In the genomic region with DNA sequence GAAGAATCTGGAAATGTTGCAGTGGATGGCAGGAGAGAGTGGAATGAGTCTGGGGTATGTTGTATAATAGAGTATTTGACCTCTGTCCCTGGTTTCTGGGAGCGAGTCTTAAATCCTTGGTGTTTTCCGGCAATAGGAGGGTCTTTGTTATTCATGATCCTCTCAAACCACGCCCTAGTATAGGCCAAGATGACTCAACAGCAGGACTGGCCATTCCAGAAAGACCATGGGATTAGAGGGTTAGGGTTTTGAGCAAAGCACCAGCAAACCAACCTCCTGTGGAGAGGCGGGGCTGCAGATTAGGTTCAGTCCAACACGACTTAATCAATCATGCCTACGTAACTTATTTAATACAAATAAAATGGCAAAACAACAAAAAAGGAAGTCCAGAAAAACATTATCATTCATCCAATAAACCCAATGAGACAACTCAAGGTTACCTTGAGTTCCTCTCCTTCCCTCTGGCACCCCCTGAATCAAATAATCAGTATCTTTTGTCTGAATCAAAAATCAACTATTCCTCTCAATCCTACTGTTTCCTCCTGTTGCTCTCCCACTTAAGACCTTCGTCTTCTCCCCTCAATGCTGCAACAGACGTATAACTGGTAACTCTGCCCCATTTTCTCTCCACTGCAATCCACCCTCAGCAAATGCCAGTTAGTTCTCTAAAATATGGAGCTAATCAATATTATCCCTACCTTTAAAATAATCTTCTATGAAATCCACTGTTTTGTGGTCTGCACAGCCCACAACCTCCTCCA, we compare ENCODE assay signal across 18 cellular contexts. TPM values are rescaled to one million over a fixed set of nuclear protein-coding genes. Genes with fewer than 3 reads are reported as not detected.
A peak's percentile ranks its signal among the peaks of the same experiment; 100 is the strongest.
DNase-seq lines count a peak whose midpoint lies in the region; ATAC-seq, FAIRE-seq and TF ChIP-seq lines count a peak whose summit lies in the region.
"Had no signal": no experiment of that assay in that cellular context is flagged by ENCODE, and none has a peak within 500 bp of the region (broad histone marks: within the 10 kb centered on the region; RNA-seq: fewer than 3 reads in every experiment).

No MANE protein-coding gene starts in this region.

- H3K4ac ChIP-seq in H1 (replicated peaks; ENCODE audit: insufficient read length, low read depth, low read length): no peak overlapping the region

- FAIRE-seq in H1 (lab: Jason Lieb, UNC): no peak
- FAIRE-seq: G401.6, GM12891 had no signal

- no peak for ATAC-seq in left ventricle myocardium superior

- no peak for TF ChIP-seq EP300 in H1 (IDR thresholded peaks at IDR 0.05; ENCODE audit: borderline replicate concordance in 1 of 2, low read depth in 2 of 2, low read length in 2 of 2)

- H4K20me1 ChIP-seq in H1 (replicated peaks in 1 of 2; ENCODE audit: control insufficient read depth in 1 of 2, insufficient read depth in 2 of 2, low read length in 2 of 2): no peaks in the 10 kb centered on the region

- no peak overlapping the region for H3K18ac ChIP-seq in H1 (ENCODE audit: extremely low read depth, low read length)

- 95% methylated on average over 8 of the region's 8 CpGs; no CpG with 5 or more reads in 1 of the 2 experiments for WGBS in H1 (ENCODE audit: extremely low coverage in 1 of 2, insufficient coverage in 1 of 2, insufficient read length in 1 of 2, insufficient replicate concordance in 2 of 2, low coverage in 1 of 2, low lambda C conversion rate in 2 of 2, missing lambda C conversion rate in 1 of 2), 2 experiments

- H4K8ac ChIP-seq in H1 (ENCODE audit: extremely low read depth, insufficient read depth, low read length): no peak overlapping the region

- no peaks in the 10 kb centered on the region for H3K27me3 ChIP-seq in H1 (replicated peaks in 1 of 4; ENCODE audit: control insufficient read depth in 3 of 4, extremely low read depth in 1 of 4, insufficient read depth in 3 of 4, low read length in 3 of 4)
- H3K27me3 ChIP-seq: BLaER1 treated with 17β-estradiol and CSF1 and Interleukin-3, amounts not matched to agents 10 nM and 100 nM had no signal

- CTCF ChIA-PET in HEK293 (lab: Yijun Ruan, JAX) (interaction anchor here (0.6 to 0.9 kb wide), 5 partner anchors 12 to 80 kb away, joined by 3 to 5 read pairs (median 3); no protein-coding TSS in a partner anchor), H1 (lab: Charles Lee; ENCODE audit: partially characterized antibody) (interaction anchor here (0.6 to 1.4 kb wide), 4 partner anchors 9 to 20 kb away, joined by 3 to 5 read pairs (median 4); no protein-coding TSS in a partner anchor)

- no peak overlapping the region for H3K4me2 ChIP-seq in H1 (ENCODE audit: insufficient read depth in 1 of 2, low read depth in 2 of 2, low read length in 2 of 2)
- H3K4me2 ChIP-seq: BLaER1 treated with 17β-estradiol and CSF1 and Interleukin-3, amounts not matched to agents 10 nM and 100 nM had no signal

- DNase-seq in ELF-1 (ENCODE audit: low read depth, low spot score) (peak; percentile 58), H1 (ENCODE audit: low read depth in 1 of 2, low spot score in 2 of 2) (no peak), left ventricle myocardium superior (no peak)
- no peak for DNase-seq in activated effector memory CD4-positive, alpha-beta T cell treated with Interleukin-2 at 50 U/mL for 16 hours
- DNase-seq in activated CD8-positive, alpha-beta memory T cell treated with anti-CD3 and anti-CD28 coated beads, Interleukin-2, amount 50 U/mL, for 4 hours: no peak
- DNase-seq: CD8-positive, alpha-beta memory T cell; COR-L47; DMS 273 treated with DMSO at 0.1 percent for 48 hours; DMS53; DND-41; EL; GOT3 had no signal

- no peak overlapping the region for H3K9ac ChIP-seq in H1 (replicated peaks in 1 of 4; ENCODE audit: extremely low read depth in 1 of 4, low read depth in 3 of 4, low read length in 3 of 4)
- H3K9ac ChIP-seq: BLaER1 treated with 17β-estradiol and CSF1 and Interleukin-3, amounts not matched to agents 10 nM and 100 nM had no signal

- POLR2A ChIA-PET in HEK293 (lab: Yijun Ruan, JAX): no interaction called here
- POLR2A ChIA-PET in H1 (lab: Charles Lee; ENCODE audit: partially characterized antibody): no interaction called here

- H2BK20ac ChIP-seq in H1 (ENCODE audit: low read length): no peak overlapping the region

- H3K36me3 ChIP-seq in HEK293 (ENCODE audit: control insufficient read depth in 2 of 2, insufficient read depth in 1 of 2, low read length in 2 of 2) (peaks cover 0 to under 1% of the 10 kb centered on the region in 2 experiments; a peak in 2 of 3 replicates), H1 (ENCODE audit: control insufficient read depth in 2 of 4, insufficient read depth in 4 of 4, low read length in 3 of 4) (peaks cover 0 to 5% (median 0%) of the 10 kb centered on the region in 4 experiments; a peak in 3 of 8 replicates)
- H3K36me3 ChIP-seq: HAP-1 had no signal

- H2BK120ac ChIP-seq in H1 (replicated peaks; ENCODE audit: low read depth, low read length): no peak overlapping the region

- peaks cover 0 to 75% of the 10 kb centered on the region in 2 experiments; a peak in 3 of 4 replicates for H3K79me2 ChIP-seq in H1 (ENCODE audit: control insufficient read depth in 1 of 2, insufficient read depth in 2 of 2, low read length in 2 of 2)

- H2BK12ac ChIP-seq in H1 (ENCODE audit: low read depth, low read length): no peak overlapping the region

- no peak for TF ChIP-seq POLR2A in H1 (IDR thresholded peaks at IDR 0.05; ENCODE audit: control extremely low read depth in 1 of 2, low read depth in 2 of 2, low read length in 2 of 2)

- intact Hi-C loops in left ventricle myocardium superior (cut with micrococcal nuclease): no loop called here

- H3K9me3 ChIP-seq in HEK293 (ENCODE audit: control insufficient read depth, insufficient read depth, low read depth, low read length) (no peaks in the 10 kb centered on the region), H1 (ENCODE audit: insufficient read depth in 2 of 2, low read depth in 1 of 2, low read length in 1 of 2) (no peaks in the 10 kb centered on the region; a peak in 1 of 4 replicates)
- H3K9me3 ChIP-seq: HAP-1 had no signal

- no peaks in the 10 kb centered on the region for H3K4me1 ChIP-seq in HEK293 (ENCODE audit: control insufficient read depth, insufficient read depth, low read length)
- H3K4me1 ChIP-seq in H1 (replicated peaks in 1 of 4; ENCODE audit: control insufficient read depth in 3 of 4, insufficient read depth in 4 of 4, low read length in 3 of 4): peaks cover 0 to 10% (median 0%) of the 10 kb centered on the region in 4 experiments; a peak in 2 of 7 replicates

- TF ChIP-seq CTCF in HEK293 (tag by site-specific recombination; IDR thresholded peaks at IDR 0.05) (no peak), H1 (IDR thresholded peaks at IDR 0.05; ENCODE audit: control extremely low read depth in 1 of 3, insufficient read depth in 1 of 3, low read depth in 1 of 3, low read length in 3 of 3) (no peak)

- no peak overlapping the region for H4K5ac ChIP-seq in H1 (ENCODE audit: insufficient read length, low read depth, low read length)

- 0 out of 2 replicates have a peak overlapping the region, but pooled peaks have one; percentile 14 for H2BK5ac ChIP-seq in H1 (ENCODE audit: low read depth, low read length)

- H3K56ac ChIP-seq in H1 (replicated peaks; ENCODE audit: insufficient read length, low read depth, low read length): no peak overlapping the region

- no peak overlapping the region for H2BK15ac ChIP-seq in H1 (ENCODE audit: low read length)

- no peak overlapping the region for H3K23ac ChIP-seq in H1 (ENCODE audit: insufficient read length)

- TF ChIP-seq RAD21 in H1 (IDR thresholded peaks at IDR 0.05 in 1 of 2, conservative IDR thresholded peaks at IDR 0.05 in 1 of 2; ENCODE audit: low read depth in 2 of 2, low read length in 2 of 2): no peak

- H4K91ac ChIP-seq in H1 (replicated peaks; ENCODE audit: insufficient read length, low read length): no peak overlapping the region

- no peak overlapping the region for H2AFZ ChIP-seq in H1 (ENCODE audit: low read length)

- H3K27ac ChIP-seq in HEK293 (ENCODE audit: extremely low read depth, low read depth, low read length): no peak overlapping the region
- no peak overlapping the region for H3K27ac ChIP-seq in H1 (ENCODE audit: low read depth, low read length)
- H3K27ac ChIP-seq: BLaER1 treated with 17β-estradiol and CSF1 and Interleukin-3, amounts not matched to agents 10 nM and 100 nM; HL-60 had no signal

- no peaks in the 10 kb centered on the region for H3K23me2 ChIP-seq in H1 (ENCODE audit: low read depth, low read length)

- H3K4me3 ChIP-seq in HEK293 (ENCODE audit: low read depth, low read length): no peak overlapping the region
- no peak overlapping the region for H3K4me3 ChIP-seq in H1 (ENCODE audit: extremely low read depth in 1 of 4, insufficient read depth in 2 of 4, low read depth in 3 of 4, low read length in 4 of 4)
- H3K4me3 ChIP-seq: BLaER1 treated with 17β-estradiol and CSF1 and Interleukin-3, amounts not matched to agents 10 nM and 100 nM; HAP-1 had no signal

- no peak overlapping the region for H2AK5ac ChIP-seq in H1 (ENCODE audit: low read depth, low read length)

- no peak overlapping the region for H3K14ac ChIP-seq in H1 (ENCODE audit: insufficient read length)

- peaks cover 4% of the 10 kb centered on the region; the same call in 1 of the 2 replicates for H3K79me1 ChIP-seq in H1 (ENCODE audit: low read depth, low read length)

TF ChIP-seq in HEK293, 187 proteins besides CTCF, POLR2A, EP300 and RAD21 (continues in another document):
- TF ChIP-seq ZNF169 (tag by site-specific recombination; IDR thresholded peaks at IDR 0.05): no peak

RNA-seq across cellular contexts. Expression of a gene that starts 15.5 kb away (rescaled TPM):
- 0.48 and 0.75 TPM in 2 replicates for total RNA-seq in H1 (2021; fragmentation: NEBNext Ultra II Directional; extraction: Animal tissue kit (Norgen Biotek cat#: 25700))
- 1.1 TPM in 2 replicates for polyA plus RNA-seq in H1 (2011; rRNA removed)
- polyA plus RNA-seq in H1 (2011; cell fraction: cytosol; rRNA removed): 0.63 TPM
- 1.6 TPM for polyA plus RNA-seq in H1 (2011; cell fraction: nucleus; rRNA removed)
- 0.37 to 0.61 TPM (median 0.52 TPM) in 4 replicates for polyA plus RNA-seq in H1 (2012, experiment 1 of 2)
- 0.45 TPM for polyA plus RNA-seq in H1 (2012, experiment 2 of 2)
- 0.49 TPM for polyA plus RNA-seq in H1 (2013, experiment 1 of 2)
- polyA plus RNA-seq in H1 (2013, experiment 2 of 2): 0.29 TPM
- 1.2 TPM in 1 of 2 replicates, not detected in the other for polyA minus RNA-seq in H1 (2011; rRNA and poly(A)+ RNA removed)
- polyA minus RNA-seq in H1 (2011; cell fraction: cytosol; rRNA and poly(A)+ RNA removed): 1.2 TPM
- polyA minus RNA-seq in H1 (2011; cell fraction: nucleus; rRNA and poly(A)+ RNA removed): 8.5 TPM
- total RNA-seq in left ventricle myocardium superior: not detected

RNA-seq across cellular contexts. Expression of a gene that starts 51.5 kb away (rescaled TPM):
- total RNA-seq in H1 (2021; fragmentation: NEBNext Ultra II Directional; extraction: Animal tissue kit (Norgen Biotek cat#: 25700)): 44.2 and 44.4 TPM in 2 replicates
- polyA plus RNA-seq in H1 (2011; rRNA removed): 23.2 and 25.5 TPM in 2 replicates
- polyA plus RNA-seq in H1 (2011; cell fraction: cytosol; rRNA removed): 28.3 TPM
- 27.7 TPM for polyA plus RNA-seq in H1 (2011; cell fraction: nucleus; rRNA removed)
- polyA plus RNA-seq in H1 (2012, experiment 1 of 2): 30.1 to 41.3 TPM (median 33.8 TPM) in 4 replicates
- 2.3 TPM for polyA plus RNA-seq in H1 (2012, experiment 2 of 2)
- 26.5 TPM for polyA plus RNA-seq in H1 (2013, experiment 1 of 2)
- polyA plus RNA-seq in H1 (2013, experiment 2 of 2): 25.7 TPM
- 78.4 and 86.5 TPM in 2 replicates for polyA minus RNA-seq in H1 (2011; rRNA and poly(A)+ RNA removed)
- polyA minus RNA-seq in H1 (2011; cell fraction: cytosol; rRNA and poly(A)+ RNA removed): 32.3 TPM
- 61.7 TPM for polyA minus RNA-seq in H1 (2011; cell fraction: nucleus; rRNA and poly(A)+ RNA removed)
- 12.7 TPM for total RNA-seq in left ventricle myocardium superior
